In genomic region chr5:124798890-124799289, GRCh38 we compare ENCODE assay signal across 9 cellular contexts.
"Had no signal": no experiment of that assay in that cellular context is flagged by ENCODE, and none has a peak within 500 bp of the region (broad histone marks: within the 10 kb centered on the region; RNA-seq: fewer than 3 reads in every experiment).

No MANE protein-coding gene starts in this region.

- FAIRE-seq: HTR-8/SVneo had no signal

- H3K36me3 ChIP-seq: HAP-1 had no signal

- H3K27ac ChIP-seq: KMS-11 had no signal

- H3K4me1 ChIP-seq: HAP-1 had no signal

- H3K4me2 ChIP-seq: GM23338, KMS-11 had no signal

- H2AFZ ChIP-seq: GM23338 had no signal

- ATAC-seq: GM23338, HCT116 had no signal

- H3K9me3 ChIP-seq: HAP-1 had no signal

- H3K27ac Mint-ChIP-seq: GM23338, HFFc6 had no signal

- DNase-seq: H7, HFFc6, Karpas-422, KBM-7 had no signal

- H3K9ac ChIP-seq: KMS-11 had no signal

- H3K4me3 ChIP-seq: GM23338, HAP-1 had no signal

- H3K4me3 Mint-ChIP-seq: GM23338, HFFc6 had no signal
